In the genomic region with DNA sequence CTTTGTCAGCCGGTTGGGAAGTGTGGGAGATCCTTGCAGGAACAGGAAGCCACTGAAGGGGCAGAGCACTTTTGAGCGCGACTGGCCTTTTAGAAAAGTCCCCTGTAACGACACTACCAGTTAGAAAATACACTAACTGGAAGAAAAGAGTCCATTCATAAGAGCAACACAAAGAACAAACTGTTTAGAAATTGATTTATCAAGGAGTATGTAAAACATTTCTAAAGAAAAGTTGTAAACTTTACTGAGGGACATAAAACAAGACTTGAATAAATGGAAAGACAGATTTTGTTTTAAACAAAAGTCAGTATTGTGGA, we compare ENCODE assay signal across 27 cellular contexts. TPM values are rescaled to one million over a fixed set of nuclear protein-coding genes. Genes with fewer than 3 reads are reported as not detected.
DNase-seq lines count a peak whose midpoint lies in the region; ATAC-seq and TF ChIP-seq lines count a peak whose summit lies in the region.
"Had no signal": no experiment of that assay in that cellular context is flagged by ENCODE, and none has a peak within 500 bp of the region (broad histone marks: within the 10 kb centered on the region; RNA-seq: fewer than 3 reads in every experiment).

No MANE protein-coding gene starts in this region.

- BruUV-seq in PC-9 (replicated peaks; lab: Mats Ljungman, UMichigan) = no TSS peak

- H3K9ac ChIP-seq in BLaER1 (no peak overlapping the region), NT2/D1 (ENCODE audit: insufficient read length, low read depth) (peak overlapping the region; percentile 42), neural progenitor cell (no peak overlapping the region)
- H3K9ac ChIP-seq: GM23248 had no signal

- H3K4me2 ChIP-seq in BLaER1 (peak overlapping the region; percentile 38), neural progenitor cell (peak overlapping the region; percentile 31), PC-9 (no peak overlapping the region)
- H3K4me2 ChIP-seq: A549 had no signal

- no peaks in the 10 kb centered on the region for H3K36me3 Mint-ChIP-seq in endothelial cell (ENCODE audit: low read depth, unreplicated experiment)
- H3K36me3 Mint-ChIP-seq in neural progenitor cell = no peaks in the 10 kb centered on the region
- H3K36me3 Mint-ChIP-seq in T-helper 17 cell (ENCODE audit: low read depth) = no peaks in the 10 kb centered on the region
- H3K36me3 Mint-ChIP-seq: CD8-positive, alpha-beta memory T cell had no signal

- H3K27me3 Mint-ChIP-seq in endothelial cell (ENCODE audit: unreplicated experiment) (peaks cover 10% of the 10 kb centered on the region), neural progenitor cell (ENCODE audit: insufficient read depth, low read depth) (peaks cover 13% of the 10 kb centered on the region), T-helper 17 cell (no peaks in the 10 kb centered on the region)
- H3K27me3 Mint-ChIP-seq: activated naive CD8-positive, alpha-beta T cell treated with anti-CD3 and anti-CD28 coated beads, Interleukin-2, amount 50 U/mL, for 24 hours; activated T-cell treated with anti-CD3 and anti-CD28 coated beads, Interleukin-2, amount 50 U/mL, for 24 hours; CD8-positive, alpha-beta memory T cell had no signal

- H3K4me3 ChIP-seq in BLaER1 (no peak overlapping the region), NT2/D1 (ENCODE audit: insufficient read length, low read depth) (no peak overlapping the region), neural progenitor cell (no peak overlapping the region), PC-9 (no peak overlapping the region), tibial artery (no peak overlapping the region)
- H3K4me3 ChIP-seq: A549, GM23248, transverse colon had no signal

- H3K9me3 Mint-ChIP-seq in endothelial cell (ENCODE audit: unreplicated experiment) (no peaks in the 10 kb centered on the region), neural progenitor cell (no peaks in the 10 kb centered on the region)
- H3K9me3 Mint-ChIP-seq: activated naive CD8-positive, alpha-beta T cell treated with anti-CD3 and anti-CD28 coated beads, Interleukin-2, amount 50 U/mL, for 24 hours; activated T-cell treated with anti-CD3 and anti-CD28 coated beads, Interleukin-2, amount 50 U/mL, for 24 hours; CD8-positive, alpha-beta memory T cell had no signal

- H3K4me3 Mint-ChIP-seq in endothelial cell (ENCODE audit: unreplicated experiment) (no peak overlapping the region), neural progenitor cell (no peak overlapping the region), T-helper 17 cell (no peak overlapping the region)
- H3K4me3 Mint-ChIP-seq: activated naive CD8-positive, alpha-beta T cell treated with anti-CD3 and anti-CD28 coated beads, Interleukin-2, amount 50 U/mL, for 24 hours; activated T-cell treated with anti-CD3 and anti-CD28 coated beads, Interleukin-2, amount 50 U/mL, for 24 hours; CD8-positive, alpha-beta memory T cell had no signal

- no peak overlapping the region for H3K27ac ChIP-seq in BLaER1
- no peak overlapping the region for H3K27ac ChIP-seq in neural progenitor cell
- H3K27ac ChIP-seq in PC-9 = no peak overlapping the region
- H3K27ac ChIP-seq in tibial artery = no peak overlapping the region
- H3K27ac ChIP-seq: A549, GM23248, neutrophil, transverse colon, VCaP had no signal

- H3K27me3 ChIP-seq in BLaER1 (peaks cover 1% of the 10 kb centered on the region; the same call in 1 of the 2 replicates), NT2/D1 (ENCODE audit: insufficient read depth, insufficient read length) (no peaks in the 10 kb centered on the region), neural progenitor cell (no peaks in the 10 kb centered on the region), PC-9 (ENCODE audit: insufficient read depth, low read depth) (no peaks in the 10 kb centered on the region), tibial artery (no peaks in the 10 kb centered on the region)
- H3K27me3 ChIP-seq: transverse colon had no signal

- DNase-seq in NT2/D1 (ENCODE audit: low read depth, low spot score) = no peak
- DNase-seq in endothelial cell (ENCODE audit: low spot score) = no peak
- DNase-seq in neural progenitor cell (ENCODE audit: low spot score) = no peak
- no peak for DNase-seq in T-helper 17 cell
- DNase-seq in PC-9 = no peak
- no peak for DNase-seq in tibial artery
- DNase-seq: activated CD4-positive, alpha-beta T cell treated with anti-CD3 and anti-CD28 coated beads for 48 hours; activated gamma-delta T cell; activated naive CD8-positive, alpha-beta T cell treated with anti-CD3 and anti-CD28 coated beads, Interleukin-2, amount 50 U/mL, for 24 hours; activated T-cell treated with anti-CD3 and anti-CD28 coated beads, Interleukin-2, amount 50 U/mL, for 24 hours; CD8-positive, alpha-beta memory T cell; cerebellar nuclear complex; kidney; MM.1S; NCI-H2029; NCI-H526; NK-92 treated with Interleukin-12 subunit alpha and Interleukin-12 subunit beta, amount 100 ng/mL, for 24 hours; small intestine; stimulated activated CD4-positive, alpha-beta T cell treated with anti-CD3 and anti-CD28 coated beads, Interleukin-1b, Interleukin-23, amount 100 ng/mL, for 48 hours; stimulated activated CD8-positive, alpha-beta memory T cell treated with anti-CD3 and anti-CD28 coated beads, Interleukin-4, amount 100 ng/mL, for 48 hours; transverse colon had no signal

- TF ChIP-seq CTCF in endothelial cell (IDR thresholded peaks at IDR 0.05; ENCODE audit: unreplicated experiment) = no peak
- TF ChIP-seq CTCF in neural progenitor cell (IDR thresholded peaks at IDR 0.05) = no peak
- no peak for TF ChIP-seq CTCF in PC-9 (conservative IDR thresholded peaks at IDR 0.05)
- no peak for TF ChIP-seq CTCF in tibial artery (IDR thresholded peaks at IDR 0.05)

- CTCF ChIA-PET in PC-9 (lab: Charles Lee) = no interaction called here

- H3K27ac Mint-ChIP-seq in endothelial cell (ENCODE audit: unreplicated experiment) = peak overlapping the region; percentile 93
- no peak overlapping the region for H3K27ac Mint-ChIP-seq in neural progenitor cell
- no peak overlapping the region for H3K27ac Mint-ChIP-seq in T-helper 17 cell
- H3K27ac Mint-ChIP-seq: activated naive CD8-positive, alpha-beta T cell treated with anti-CD3 and anti-CD28 coated beads, Interleukin-2, amount 50 U/mL, for 24 hours; activated T-cell treated with anti-CD3 and anti-CD28 coated beads, Interleukin-2, amount 50 U/mL, for 24 hours had no signal

- H3F3A ChIP-seq in neural progenitor cell (ENCODE audit: low read depth) (peaks cover 10% of the 10 kb centered on the region), PC-9 (ENCODE audit: insufficient read depth, low read depth) (no peaks in the 10 kb centered on the region)

- no peaks in the 10 kb centered on the region for H3K36me3 ChIP-seq in BLaER1
- H3K36me3 ChIP-seq in NT2/D1 (ENCODE audit: insufficient read depth, insufficient read length, low read length) = no peaks in the 10 kb centered on the region
- H3K36me3 ChIP-seq in neural progenitor cell = no peaks in the 10 kb centered on the region
- H3K36me3 ChIP-seq in PC-9 (ENCODE audit: low read depth) = no peaks in the 10 kb centered on the region
- no peaks in the 10 kb centered on the region for H3K36me3 ChIP-seq in tibial artery
- H3K36me3 ChIP-seq: neutrophil, transverse colon had no signal

- H3K4me1 ChIP-seq in BLaER1 (peaks cover 42% of the 10 kb centered on the region), NT2/D1 (ENCODE audit: insufficient read depth, insufficient read length) (peaks cover 3% of the 10 kb centered on the region), neural progenitor cell (peaks cover 7% of the 10 kb centered on the region), PC-9 (replicated peaks; ENCODE audit: insufficient read depth) (no peaks in the 10 kb centered on the region), tibial artery (peaks cover 0 to 4% (median 0%) of the 10 kb centered on the region in 4 donors)
- H3K4me1 ChIP-seq: A549 had no signal

- intact Hi-C loops in PC-9 (cut with micrococcal nuclease; ENCODE audit: unreplicated experiment) = loop anchor here (5.0 kb wide), 2 partner anchors 66 to 366 kb away; no protein-coding TSS in a partner anchor
- intact Hi-C loops in tibial artery (cut with DNase I; ENCODE audit: low total_unique reads) = no loop called here

- no peaks in the 10 kb centered on the region for H3K9me3 ChIP-seq in BLaER1
- H3K9me3 ChIP-seq in NT2/D1 (ENCODE audit: insufficient read depth, low read length) = no peaks in the 10 kb centered on the region
- no peaks in the 10 kb centered on the region for H3K9me3 ChIP-seq in neural progenitor cell (ENCODE audit: low read depth)
- no peaks in the 10 kb centered on the region for H3K9me3 ChIP-seq in T-helper 17 cell (ENCODE audit: control insufficient read depth, low read length, poor library complexity, severe bottlenecking)
- H3K9me3 ChIP-seq in PC-9 (ENCODE audit: insufficient read depth, low read depth) = no peaks in the 10 kb centered on the region
- no peaks in the 10 kb centered on the region for H3K9me3 ChIP-seq in tibial artery
- H3K9me3 ChIP-seq: A549, neutrophil, transverse colon had no signal

- H4K20me1 ChIP-seq in BLaER1 = no peaks in the 10 kb centered on the region
- no peaks in the 10 kb centered on the region for H4K20me1 ChIP-seq in neural progenitor cell (ENCODE audit: low read depth)
- no peaks in the 10 kb centered on the region for H4K20me1 ChIP-seq in PC-9 (ENCODE audit: insufficient read depth)

- no peaks in the 10 kb centered on the region for H3K79me2 ChIP-seq in neural progenitor cell (ENCODE audit: low read depth)
- no peaks in the 10 kb centered on the region for H3K79me2 ChIP-seq in PC-9 (ENCODE audit: low read depth)

- H3K4me1 Mint-ChIP-seq in endothelial cell (ENCODE audit: unreplicated experiment) (peaks cover 11% of the 10 kb centered on the region), neural progenitor cell (peaks cover 36% of the 10 kb centered on the region), T-helper 17 cell (peaks cover 7% of the 10 kb centered on the region)

- ATAC-seq in T-helper 17 cell = no peak
- no peak for ATAC-seq in HG03139 (IDR thresholded peaks at IDR 0.05; ENCODE audit: unreplicated experiment)
- ATAC-seq: A549; activated naive CD8-positive, alpha-beta T cell treated with anti-CD3 and anti-CD28 coated beads, Interleukin-2, amount 50 U/mL, for 24 hours had no signal

- H2AFZ ChIP-seq in neural progenitor cell (replicated peaks) = peak overlapping the region; percentile 82
- no peak overlapping the region for H2AFZ ChIP-seq in PC-9
- H2AFZ ChIP-seq: GM23248 had no signal

- H3K9me2 ChIP-seq in PC-9 (ENCODE audit: insufficient read depth) = no peaks in the 10 kb centered on the region

- POLR2A ChIA-PET in PC-9 (lab: Charles Lee; ENCODE audit: unreplicated experiment) = no interaction called here

RNA-seq across cellular contexts. Expression of a gene that starts 29.8 kb away (rescaled TPM):
- total RNA-seq in endothelial cell (ENCODE audit: unreplicated experiment) = 0.64 TPM
- total RNA-seq in neural progenitor cell (ENCODE audit: low replicate concordance) = not detected in 2 replicates
- total RNA-seq in T-helper 17 cell = 1 to 10 TPM; 2.9 to 5.0 TPM
- total RNA-seq in PC-9 (2021) = not detected in 2 replicates
